ENCODE assay signal across 20 cellular contexts in genomic region chr2:100999995-101000394, GRCh38.
"Had no signal": no experiment of that assay in that cellular context is flagged by ENCODE, and none has a peak within 500 bp of the region (broad histone marks: within the 10 kb centered on the region; RNA-seq: fewer than 3 reads in every experiment).

No MANE protein-coding gene starts in this region.

- H3K27ac ChIP-seq: brain microvascular endothelial cell, epithelial cell of prostate, left lung, pancreas, VCaP had no signal

- H3K27ac Mint-ChIP-seq: activated naive CD8-positive, alpha-beta T cell treated with anti-CD3 and anti-CD28 coated beads, Interleukin-2, amount 50 U/mL, for 24 hours; activated T-helper 2 cell treated with anti-CD3 and anti-CD28 coated beads, Interferon-gamma antibody, Interleukin-2, Interleukin-4, amounts not matched to agents 10 μg/mL and 5 μg/mL and 100 μg/mL, durations not matched to agents 14 hours and 24 hours and 36 hours; endodermal cell; mesothelial cell of epicardium; stimulated activated naive B cell treated with anti-CD40 and anti-IgM and Interleukin-4, amounts not matched to agents 10 μg/mL and 1 μg/mL and 100 μg/mL, for 72 hours had no signal

- DNase-seq: activated CD4-positive, alpha-beta T cell treated with anti-CD3 and anti-CD28 coated beads, Interleukin-2, amount 50 U/mL, for 1 hour; activated CD4-positive, CD25-positive, alpha-beta regulatory T cell treated with anti-CD3 and anti-CD28 coated beads, Interleukin-2, amount 50 U/mL, for 72 hours; activated naive CD4-positive, alpha-beta T cell treated with Interleukin-2 at 50 U/mL for 16 hours; activated naive CD8-positive, alpha-beta T cell treated with anti-CD3 and anti-CD28 coated beads, Interleukin-2, amount 50 U/mL, for 24 hours; activated T-cell treated with anti-CD3 and anti-CD28 coated beads for 4 hours; anterior cingulate cortex; brain microvascular endothelial cell; central memory CD4-positive, alpha-beta T cell; endodermal cell; foreskin fibroblast; kidney; left lung; pancreas; stimulated activated CD4-positive, alpha-beta T cell treated with anti-CD3 and anti-CD28 coated beads, Interleukin-4, amount 100 ng/mL, for 4 hours; stimulated activated naive B cell treated with anti-CD40 and anti-IgM and Interleukin-4, amounts not matched to agents 10 μg/mL and 1 μg/mL and 100 μg/mL, for 72 hours had no signal

- H3K9me3 ChIP-seq: left lung, pancreas had no signal

- H3K9me3 Mint-ChIP-seq: activated naive CD8-positive, alpha-beta T cell treated with anti-CD3 and anti-CD28 coated beads, Interleukin-2, amount 50 U/mL, for 24 hours; activated T-helper 2 cell treated with anti-CD3 and anti-CD28 coated beads, Interferon-gamma antibody, Interleukin-2, Interleukin-4, amounts not matched to agents 10 μg/mL and 5 μg/mL and 100 μg/mL, durations not matched to agents 14 hours and 24 hours and 36 hours; mesothelial cell of epicardium had no signal

- H3K27me3 ChIP-seq: brain microvascular endothelial cell, left lung, pancreas had no signal

- H3K4me3 Mint-ChIP-seq: activated naive CD8-positive, alpha-beta T cell treated with anti-CD3 and anti-CD28 coated beads, Interleukin-2, amount 50 U/mL, for 24 hours; endodermal cell; mesothelial cell of epicardium; stimulated activated naive B cell treated with anti-CD40 and anti-IgM and Interleukin-4, amounts not matched to agents 10 μg/mL and 1 μg/mL and 100 μg/mL, for 72 hours had no signal

- ATAC-seq: activated naive CD8-positive, alpha-beta T cell treated with anti-CD3 and anti-CD28 coated beads, Interleukin-2, amount 50 U/mL, for 24 hours; left lung; pancreas; sciatic nerve; stimulated activated naive B cell treated with anti-CD40 and anti-IgM and Interleukin-4, amounts not matched to agents 10 μg/mL and 1 μg/mL and 100 μg/mL, for 72 hours had no signal

- H3K4me3 ChIP-seq: left lung, pancreas had no signal

- H3K27me3 Mint-ChIP-seq: activated naive CD8-positive, alpha-beta T cell treated with anti-CD3 and anti-CD28 coated beads, Interleukin-2, amount 50 U/mL, for 24 hours had no signal
